Comparison of ENCODE assay signal across 20 cellular contexts in the genomic region with DNA sequence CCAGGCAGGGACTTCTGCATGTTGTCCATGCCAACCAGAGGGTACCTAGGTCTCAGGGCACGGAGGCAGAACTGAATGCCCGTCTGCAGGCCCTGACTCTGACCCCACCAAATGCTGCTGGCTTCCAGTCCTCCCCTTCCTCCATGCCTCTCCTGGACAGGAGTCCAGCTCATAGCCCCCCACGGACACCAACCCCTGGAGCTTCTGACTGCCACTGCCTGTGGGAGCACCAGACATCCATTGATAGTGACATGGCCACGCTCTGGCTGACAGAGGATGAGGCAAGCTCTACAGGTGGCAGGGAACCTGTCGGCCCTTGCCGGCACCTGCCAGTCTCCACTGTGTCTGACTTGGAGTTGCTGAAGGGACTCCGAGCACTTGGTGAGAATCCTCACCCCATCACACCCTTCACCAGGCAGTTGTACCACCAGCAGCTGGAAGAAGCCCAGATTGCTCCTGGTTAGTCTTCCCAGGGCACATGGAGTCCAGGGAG. TPM values are rescaled to one million over a fixed set of nuclear protein-coding genes. Genes with fewer than 3 reads are reported as not detected.
DNase-seq lines count a peak whose midpoint lies in the region; ATAC-seq and TF ChIP-seq lines count a peak whose summit lies in the region.
"Had no signal": no experiment of that assay in that cellular context is flagged by ENCODE, and none has a peak within 500 bp of the region (broad histone marks: within the 10 kb centered on the region; RNA-seq: fewer than 3 reads in every experiment).

No MANE protein-coding gene starts in this region.

- H3K27ac Mint-ChIP-seq in activated naive CD4-positive, alpha-beta T cell treated with anti-CD3 and anti-CD28 coated beads for 36 hours = no peak overlapping the region
- no peak overlapping the region for H3K27ac Mint-ChIP-seq in activated naive CD4-positive, alpha-beta T cell treated with anti-CD3 and anti-CD28 coated beads, Interleukin-2, amount 50 U/mL, for 72 hours
- peak overlapping the region; percentile 34 for H3K27ac Mint-ChIP-seq in activated T-helper 1 cell treated with anti-CD3 and anti-CD28 coated beads, Interleukin-12 subunit alpha, Interleukin-12 subunit beta, Interleukin-2, Interleukin-4 antibody, amounts not matched to agents 30 ng/mL and 10 ng/mL and 1 ng/mL, durations not matched to agents 14 hours and 24 hours and 36 hours
- peak overlapping the region in 1 of 2 donors; percentile 60 for H3K27ac Mint-ChIP-seq in effector memory CD8-positive, alpha-beta T cell
- H3K27ac Mint-ChIP-seq in stimulated activated effector memory CD8-positive, alpha-beta T cell treated with anti-CD3 and anti-CD28 coated beads, Interleukin-12 subunit alpha, Interleukin-12 subunit beta, amount 100 ng/mL, for 72 hours = no peak overlapping the region

- DNase-seq in activated naive CD4-positive, alpha-beta T cell treated with anti-CD3 and anti-CD28 coated beads for 36 hours = no peak
- DNase-seq in activated naive CD4-positive, alpha-beta T cell treated with anti-CD3 and anti-CD28 coated beads, Interleukin-2, amount 50 U/mL, for 72 hours (ENCODE audit: low spot score in 2 of 2) = no peak
- no peak for DNase-seq in activated T-helper 1 cell treated with anti-CD3 and anti-CD28 coated beads, Interleukin-12 subunit alpha, Interleukin-12 subunit beta, Interleukin-2, Interleukin-4 antibody, amounts not matched to agents 30 ng/mL and 10 ng/mL and 1 ng/mL, durations not matched to agents 14 hours and 24 hours and 36 hours (ENCODE audit: low spot score)
- no peak for DNase-seq in effector memory CD8-positive, alpha-beta T cell
- DNase-seq in stimulated activated effector memory CD8-positive, alpha-beta T cell treated with anti-CD3 and anti-CD28 coated beads, Interleukin-12 subunit alpha, Interleukin-12 subunit beta, amount 100 ng/mL, for 72 hours (ENCODE audit: low spot score in 2 of 2) = no peak
- no peak for DNase-seq in coronary artery (ENCODE audit: low spot score)
- DNase-seq in hypothalamus (lab: John Stamatoyannopoulos, UW) = no peak
- DNase-seq in hippocampal formation (lab: John Stamatoyannopoulos, UW) = no peak
- DNase-seq: CD4-positive, CD25-positive, alpha-beta regulatory T cell; DND-41; GF-D8; GM23248; NCI-H1092; NCI-H1694; NCI-H446 treated with DMSO at 0.1 percent for 48 hours; NCI-H748 treated with DMSO at 0.1 percent for 48 hours; PC-9 had no signal

- no peak overlapping the region for H3K27ac ChIP-seq in coronary artery
- H3K27ac ChIP-seq: A549, GM23248, KMS-11, PC-9 had no signal

- peaks cover 13% of the 10 kb centered on the region for H3K4me1 Mint-ChIP-seq in activated naive CD4-positive, alpha-beta T cell treated with anti-CD3 and anti-CD28 coated beads for 36 hours (ENCODE audit: low read depth)
- H3K4me1 Mint-ChIP-seq in activated T-helper 1 cell treated with anti-CD3 and anti-CD28 coated beads, Interleukin-12 subunit alpha, Interleukin-12 subunit beta, Interleukin-2, Interleukin-4 antibody, amounts not matched to agents 30 ng/mL and 10 ng/mL and 1 ng/mL, durations not matched to agents 14 hours and 24 hours and 36 hours (ENCODE audit: low read depth) = peaks cover 4% of the 10 kb centered on the region
- peaks cover 9 to 11% of the 10 kb centered on the region in 2 donors for H3K4me1 Mint-ChIP-seq in effector memory CD8-positive, alpha-beta T cell (ENCODE audit: low read depth in 2 of 2)
- peaks cover 14% of the 10 kb centered on the region for H3K4me1 Mint-ChIP-seq in stimulated activated effector memory CD8-positive, alpha-beta T cell treated with anti-CD3 and anti-CD28 coated beads, Interleukin-12 subunit alpha, Interleukin-12 subunit beta, amount 100 ng/mL, for 72 hours

- no peaks in the 10 kb centered on the region for H3K27me3 Mint-ChIP-seq in activated naive CD4-positive, alpha-beta T cell treated with anti-CD3 and anti-CD28 coated beads for 36 hours (ENCODE audit: low read depth)
- H3K27me3 Mint-ChIP-seq in activated T-helper 1 cell treated with anti-CD3 and anti-CD28 coated beads, Interleukin-12 subunit alpha, Interleukin-12 subunit beta, Interleukin-2, Interleukin-4 antibody, amounts not matched to agents 30 ng/mL and 10 ng/mL and 1 ng/mL, durations not matched to agents 14 hours and 24 hours and 36 hours (ENCODE audit: insufficient read depth) = no peaks in the 10 kb centered on the region
- peaks cover 0 to 4% of the 10 kb centered on the region in 2 donors for H3K27me3 Mint-ChIP-seq in effector memory CD8-positive, alpha-beta T cell

- TF ChIP-seq CTCF in coronary artery (IDR thresholded peaks at IDR 0.05) = no peak

- peak overlapping the region; percentile 22 for H3K4me3 Mint-ChIP-seq in activated naive CD4-positive, alpha-beta T cell treated with anti-CD3 and anti-CD28 coated beads for 36 hours
- H3K4me3 Mint-ChIP-seq in activated T-helper 1 cell treated with anti-CD3 and anti-CD28 coated beads, Interleukin-12 subunit alpha, Interleukin-12 subunit beta, Interleukin-2, Interleukin-4 antibody, amounts not matched to agents 30 ng/mL and 10 ng/mL and 1 ng/mL, durations not matched to agents 14 hours and 24 hours and 36 hours = no peak overlapping the region
- H3K4me3 Mint-ChIP-seq in effector memory CD8-positive, alpha-beta T cell = peak overlapping the region; percentile 25 to 83
- peak overlapping the region; percentile 81 for H3K4me3 Mint-ChIP-seq in stimulated activated effector memory CD8-positive, alpha-beta T cell treated with anti-CD3 and anti-CD28 coated beads, Interleukin-12 subunit alpha, Interleukin-12 subunit beta, amount 100 ng/mL, for 72 hours

- peaks cover 17% of the 10 kb centered on the region for H3K36me3 Mint-ChIP-seq in activated naive CD4-positive, alpha-beta T cell treated with anti-CD3 and anti-CD28 coated beads for 36 hours (ENCODE audit: low read depth)
- no peaks in the 10 kb centered on the region for H3K36me3 Mint-ChIP-seq in activated naive CD4-positive, alpha-beta T cell treated with anti-CD3 and anti-CD28 coated beads, Interleukin-2, amount 50 U/mL, for 72 hours
- peaks cover 3% of the 10 kb centered on the region for H3K36me3 Mint-ChIP-seq in activated T-helper 1 cell treated with anti-CD3 and anti-CD28 coated beads, Interleukin-12 subunit alpha, Interleukin-12 subunit beta, Interleukin-2, Interleukin-4 antibody, amounts not matched to agents 30 ng/mL and 10 ng/mL and 1 ng/mL, durations not matched to agents 14 hours and 24 hours and 36 hours (ENCODE audit: low read depth)
- peaks cover 6% of the 10 kb centered on the region for H3K36me3 Mint-ChIP-seq in effector memory CD8-positive, alpha-beta T cell (ENCODE audit: insufficient read depth)
- H3K36me3 Mint-ChIP-seq in stimulated activated effector memory CD8-positive, alpha-beta T cell treated with anti-CD3 and anti-CD28 coated beads, Interleukin-12 subunit alpha, Interleukin-12 subunit beta, amount 100 ng/mL, for 72 hours = peaks cover 12% of the 10 kb centered on the region

- CTCF ChIA-PET in activated naive CD4-positive, alpha-beta T cell treated with anti-CD3 and anti-CD28 coated beads for 36 hours (lab: Charles Lee) = interaction anchor here (0.6 to 6.2 kb wide), 14 partner anchors 9 to 295 kb away, joined by 3 to 59 read pairs (median 3); partner anchors contain the start of genes ABHD8, BABAM1, MRPL34 and USHBP1

- no peaks in the 10 kb centered on the region for H3K9me3 Mint-ChIP-seq in activated naive CD4-positive, alpha-beta T cell treated with anti-CD3 and anti-CD28 coated beads for 36 hours
- no peaks in the 10 kb centered on the region for H3K9me3 Mint-ChIP-seq in activated naive CD4-positive, alpha-beta T cell treated with anti-CD3 and anti-CD28 coated beads, Interleukin-2, amount 50 U/mL, for 72 hours
- no peaks in the 10 kb centered on the region for H3K9me3 Mint-ChIP-seq in activated T-helper 1 cell treated with anti-CD3 and anti-CD28 coated beads, Interleukin-12 subunit alpha, Interleukin-12 subunit beta, Interleukin-2, Interleukin-4 antibody, amounts not matched to agents 30 ng/mL and 10 ng/mL and 1 ng/mL, durations not matched to agents 14 hours and 24 hours and 36 hours
- no peaks in the 10 kb centered on the region for H3K9me3 Mint-ChIP-seq in effector memory CD8-positive, alpha-beta T cell
- no peaks in the 10 kb centered on the region for H3K9me3 Mint-ChIP-seq in stimulated activated effector memory CD8-positive, alpha-beta T cell treated with anti-CD3 and anti-CD28 coated beads, Interleukin-12 subunit alpha, Interleukin-12 subunit beta, amount 100 ng/mL, for 72 hours
- H3K9me3 Mint-ChIP-seq: CD4-positive, CD25-positive, alpha-beta regulatory T cell had no signal

- ATAC-seq in activated naive CD4-positive, alpha-beta T cell treated with anti-CD3 and anti-CD28 coated beads, Interleukin-2, amount 50 U/mL, for 72 hours = no peak
- no peak for ATAC-seq in effector memory CD8-positive, alpha-beta T cell (replicated peaks)
- ATAC-seq in stimulated activated effector memory CD8-positive, alpha-beta T cell treated with anti-CD3 and anti-CD28 coated beads, Interleukin-12 subunit alpha, Interleukin-12 subunit beta, amount 100 ng/mL, for 72 hours = no peak

- intact Hi-C loops in activated naive CD4-positive, alpha-beta T cell treated with anti-CD3 and anti-CD28 coated beads for 36 hours (cut with micrococcal nuclease) = loop anchor here (5.0 to 10.0 kb wide), 2 partner anchors 66 to 569 kb away; partner anchors contain the start of genes NWD1 and USE1
- intact Hi-C loops in activated T-helper 1 cell treated with anti-CD3 and anti-CD28 coated beads, Interleukin-12 subunit alpha, Interleukin-12 subunit beta, Interleukin-2, Interleukin-4 antibody, amounts not matched to agents 30 ng/mL and 10 ng/mL and 1 ng/mL, durations not matched to agents 14 hours and 24 hours and 36 hours (cut with micrococcal nuclease) = loop anchor here (5.0 kb wide), 1 partner anchor 56 kb away; the partner anchor contains the start of gene OCEL1

- H3K4me3 ChIP-seq in coronary artery = no peak overlapping the region
- H3K4me3 ChIP-seq: A549, GM23248, PC-9 had no signal

RNA-seq across cellular contexts. Expression of gene ANKLE1, which starts 1.8 kb away (rescaled TPM):
- 1 to 10 TPM; 8.6 to 8.8 TPM for total RNA-seq in activated naive CD4-positive, alpha-beta T cell treated with anti-CD3 and anti-CD28 coated beads for 36 hours
- 10 to 100 TPM in 1 of 2 donors, 1 to 10 TPM in 1; 8.4 to 13.7 TPM for total RNA-seq in activated naive CD4-positive, alpha-beta T cell treated with anti-CD3 and anti-CD28 coated beads, Interleukin-2, amount 50 U/mL, for 72 hours
- total RNA-seq in activated T-helper 1 cell treated with anti-CD3 and anti-CD28 coated beads, Interleukin-12 subunit alpha, Interleukin-12 subunit beta, Interleukin-2, Interleukin-4 antibody, amounts not matched to agents 30 ng/mL and 10 ng/mL and 1 ng/mL, durations not matched to agents 14 hours and 24 hours and 36 hours = 13.4 and 13.8 TPM in 2 replicates

RNA-seq across cellular contexts. Expression of gene BABAM1, which starts 16.3 kb away (rescaled TPM):
- total RNA-seq in activated naive CD4-positive, alpha-beta T cell treated with anti-CD3 and anti-CD28 coated beads for 36 hours = 100 to 1,000 TPM; 108 to 109 TPM
- total RNA-seq in activated naive CD4-positive, alpha-beta T cell treated with anti-CD3 and anti-CD28 coated beads, Interleukin-2, amount 50 U/mL, for 72 hours = 100 to 1,000 TPM; 115 to 125 TPM
- 114 and 120 TPM in 2 replicates for total RNA-seq in activated T-helper 1 cell treated with anti-CD3 and anti-CD28 coated beads, Interleukin-12 subunit alpha, Interleukin-12 subunit beta, Interleukin-2, Interleukin-4 antibody, amounts not matched to agents 30 ng/mL and 10 ng/mL and 1 ng/mL, durations not matched to agents 14 hours and 24 hours and 36 hours

RNA-seq across cellular contexts. Expression of gene USHBP1, which starts 19.0 kb away (rescaled TPM):
- under 1 TPM in 1 of 2 experiments, not detected in 1; 0.20 TPM for total RNA-seq in activated naive CD4-positive, alpha-beta T cell treated with anti-CD3 and anti-CD28 coated beads for 36 hours
- under 1 TPM; 0.43 to 0.49 TPM for total RNA-seq in activated naive CD4-positive, alpha-beta T cell treated with anti-CD3 and anti-CD28 coated beads, Interleukin-2, amount 50 U/mL, for 72 hours
- 0.10 and 0.26 TPM in 2 replicates for total RNA-seq in activated T-helper 1 cell treated with anti-CD3 and anti-CD28 coated beads, Interleukin-12 subunit alpha, Interleukin-12 subunit beta, Interleukin-2, Interleukin-4 antibody, amounts not matched to agents 30 ng/mL and 10 ng/mL and 1 ng/mL, durations not matched to agents 14 hours and 24 hours and 36 hours
- total RNA-seq: CD4-positive, CD25-positive, alpha-beta regulatory T cell; GM23248; MCF 10A; PC-9 had no signal

RNA-seq across cellular contexts. Expression of gene ABHD8, which starts 19.7 kb away (rescaled TPM):
- total RNA-seq in activated naive CD4-positive, alpha-beta T cell treated with anti-CD3 and anti-CD28 coated beads for 36 hours = 1 to 10 TPM; 4.1 to 4.4 TPM
- total RNA-seq in activated naive CD4-positive, alpha-beta T cell treated with anti-CD3 and anti-CD28 coated beads, Interleukin-2, amount 50 U/mL, for 72 hours = 10 to 100 TPM; 10.4 to 10.5 TPM
- total RNA-seq in activated T-helper 1 cell treated with anti-CD3 and anti-CD28 coated beads, Interleukin-12 subunit alpha, Interleukin-12 subunit beta, Interleukin-2, Interleukin-4 antibody, amounts not matched to agents 30 ng/mL and 10 ng/mL and 1 ng/mL, durations not matched to agents 14 hours and 24 hours and 36 hours = 8.8 and 9.0 TPM in 2 replicates

RNA-seq across cellular contexts. Expression of gene MRPL34, which starts 22.1 kb away (rescaled TPM):
- total RNA-seq in activated naive CD4-positive, alpha-beta T cell treated with anti-CD3 and anti-CD28 coated beads for 36 hours = 10 to 100 TPM; 84.2 to 92.2 TPM
- total RNA-seq in activated naive CD4-positive, alpha-beta T cell treated with anti-CD3 and anti-CD28 coated beads, Interleukin-2, amount 50 U/mL, for 72 hours = 100 to 1,000 TPM in 1 of 2 donors, 10 to 100 TPM in 1; 70.2 to 100 TPM
- 108 and 118 TPM in 2 replicates for total RNA-seq in activated T-helper 1 cell treated with anti-CD3 and anti-CD28 coated beads, Interleukin-12 subunit alpha, Interleukin-12 subunit beta, Interleukin-2, Interleukin-4 antibody, amounts not matched to agents 30 ng/mL and 10 ng/mL and 1 ng/mL, durations not matched to agents 14 hours and 24 hours and 36 hours
